17 cellular contexts compared by ENCODE assay signal in the genomic region with DNA sequence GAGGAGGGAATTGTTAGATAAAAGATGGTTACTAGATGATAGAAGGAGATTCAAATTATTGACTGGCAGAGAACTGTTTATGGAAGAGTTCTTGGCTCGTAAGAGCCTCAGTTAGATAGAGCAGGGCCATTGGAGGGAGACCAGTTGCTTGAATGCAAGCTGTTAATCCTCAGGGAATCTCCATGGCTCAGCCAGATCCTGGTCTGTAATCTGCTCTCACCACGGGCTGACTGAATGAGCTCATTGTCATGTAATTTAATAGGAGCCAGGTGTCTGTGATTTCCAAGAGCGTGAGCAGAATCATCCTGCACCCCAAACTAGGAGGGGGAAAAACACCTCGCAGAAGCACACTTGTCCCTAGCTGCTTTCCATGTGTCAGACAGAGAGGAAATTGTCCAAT. TPM values are rescaled to one million over a fixed set of nuclear protein-coding genes. Genes with fewer than 3 reads are reported as not detected.
DNase-seq lines count a peak whose midpoint lies in the region; TF ChIP-seq lines count a peak whose summit lies in the region.
"Had no signal": no experiment of that assay in that cellular context is flagged by ENCODE, and none has a peak within 500 bp of the region (broad histone marks: within the 10 kb centered on the region; RNA-seq: fewer than 3 reads in every experiment).

No MANE protein-coding gene starts in this region.

- no peak overlapping the region for H3K4me3 Mint-ChIP-seq in endodermal cell
- H3K4me3 Mint-ChIP-seq in T-helper 2 cell treated with Interferon-gamma antibody and Interleukin-4, amounts not matched to agents 5 μg/mL and 100 μg/mL, for 36 hours, result no peak overlapping the region
- H3K4me3 Mint-ChIP-seq: activated naive CD4-positive, alpha-beta T cell treated with anti-CD3 and anti-CD28 coated beads, Interleukin-2, amount 50 U/mL, for 24 hours; stimulated activated naive B cell treated with anti-CD40 and anti-IgM and Interleukin-4, amounts not matched to agents 10 μg/mL and 1 μg/mL and 100 μg/mL, for 72 hours; T-cell had no signal

- intact Hi-C loops in breast epithelium (cut with DNase I; ENCODE audit: low total_unique reads), result no loop called here

- H3K27ac ChIP-seq in endodermal cell (ENCODE audit: low read depth, low read length), result no peak overlapping the region
- no peak overlapping the region for H3K27ac ChIP-seq in Karpas-422 (ENCODE audit: low read length)
- no peak overlapping the region for H3K27ac ChIP-seq in breast epithelium
- H3K27ac ChIP-seq: BLaER1 treated with 17β-estradiol and CSF1 and Interleukin-3, amounts not matched to agents 10 nM and 100 nM; cardiac muscle cell; sigmoid colon had no signal

- peak overlapping the region; percentile 47 for H3K27ac Mint-ChIP-seq in endodermal cell
- no peak overlapping the region for H3K27ac Mint-ChIP-seq in T-helper 2 cell treated with Interferon-gamma antibody and Interleukin-4, amounts not matched to agents 5 μg/mL and 100 μg/mL, for 36 hours
- H3K27ac Mint-ChIP-seq: activated naive CD4-positive, alpha-beta T cell treated with anti-CD3 and anti-CD28 coated beads, Interleukin-2, amount 50 U/mL, for 24 hours; stimulated activated naive B cell treated with anti-CD40 and anti-IgM and Interleukin-4, amounts not matched to agents 10 μg/mL and 1 μg/mL and 100 μg/mL, for 72 hours; T-cell had no signal

- H3K4me3 ChIP-seq in H7 (ENCODE audit: insufficient read depth, low read depth, low read length), result no peak overlapping the region
- H3K4me3 ChIP-seq in endodermal cell (ENCODE audit: low read length), result no peak overlapping the region
- H3K4me3 ChIP-seq in Karpas-422 (ENCODE audit: low read length), result no peak overlapping the region
- H3K4me3 ChIP-seq in breast epithelium, result no peak overlapping the region
- H3K4me3 ChIP-seq: BLaER1 treated with 17β-estradiol and CSF1 and Interleukin-3, amounts not matched to agents 10 nM and 100 nM; cardiac muscle cell; sigmoid colon had no signal

- H2AFZ ChIP-seq in Karpas-422 (ENCODE audit: low read length), result no peak overlapping the region

- 16 to 26% methylated on average over 3 to 4 of the region's 4 CpGs for WGBS in endodermal cell (ENCODE audit: insufficient coverage in 1 of 2, insufficient read length in 1 of 2), 2 experiments

- TF ChIP-seq CTCF in endodermal cell (conservative IDR thresholded peaks at IDR 0.05) (no peak), breast epithelium (IDR thresholded peaks at IDR 0.05) (no peak)

- H3K4me1 Mint-ChIP-seq in endodermal cell, result peaks cover 25% of the 10 kb centered on the region
- no peaks in the 10 kb centered on the region for H3K4me1 Mint-ChIP-seq in T-helper 2 cell treated with Interferon-gamma antibody and Interleukin-4, amounts not matched to agents 5 μg/mL and 100 μg/mL, for 36 hours (ENCODE audit: low read depth)
- H3K4me1 Mint-ChIP-seq: activated naive CD4-positive, alpha-beta T cell treated with anti-CD3 and anti-CD28 coated beads, Interleukin-2, amount 50 U/mL, for 24 hours had no signal

- no peaks in the 10 kb centered on the region; the same call in 1 of the 2 replicates for H3K27me3 ChIP-seq in H7 (ENCODE audit: control insufficient read depth, insufficient read depth, low read length)
- no peaks in the 10 kb centered on the region for H3K27me3 ChIP-seq in endodermal cell (ENCODE audit: control insufficient read depth, insufficient read depth, low read length, poor library complexity, severe bottlenecking)
- no peaks in the 10 kb centered on the region for H3K27me3 ChIP-seq in Karpas-422 (ENCODE audit: low read length)
- no peaks in the 10 kb centered on the region for H3K27me3 ChIP-seq in breast epithelium
- H3K27me3 ChIP-seq: BLaER1 treated with 17β-estradiol and CSF1 and Interleukin-3, amounts not matched to agents 10 nM and 100 nM; cardiac muscle cell; sigmoid colon had no signal

- H3K9me3 Mint-ChIP-seq in endodermal cell, result no peaks in the 10 kb centered on the region
- no peaks in the 10 kb centered on the region for H3K9me3 Mint-ChIP-seq in T-helper 2 cell treated with Interferon-gamma antibody and Interleukin-4, amounts not matched to agents 5 μg/mL and 100 μg/mL, for 36 hours
- H3K9me3 Mint-ChIP-seq: activated naive CD4-positive, alpha-beta T cell treated with anti-CD3 and anti-CD28 coated beads, Interleukin-2, amount 50 U/mL, for 24 hours; stimulated activated naive B cell treated with anti-CD40 and anti-IgM and Interleukin-4, amounts not matched to agents 10 μg/mL and 1 μg/mL and 100 μg/mL, for 72 hours; T-cell had no signal

- peak; percentile 59 for DNase-seq in H7
- DNase-seq in NCI-H2171 (lab: John Stamatoyannopoulos, UW), result peak; percentile 76
- DNase-seq in endodermal cell, result peak; percentile 83
- peak; percentile 35 for DNase-seq in pons (ENCODE audit: low spot score)
- no peak for DNase-seq in T-helper 2 cell treated with Interferon-gamma antibody and Interleukin-4, amounts not matched to agents 5 μg/mL and 100 μg/mL, for 36 hours (ENCODE audit: low spot score)
- DNase-seq in Karpas-422, result no peak
- DNase-seq in breast epithelium (ENCODE audit: low spot score in 2 of 2), result no peak
- DNase-seq: activated CD8-positive, alpha-beta memory T cell treated with anti-CD3 and anti-CD28 coated beads, Interleukin-2, amount 50 U/mL, for 48 hours; effector memory CD4-positive, alpha-beta T cell; NCI-H1694; sigmoid colon; stimulated activated naive B cell treated with anti-CD40 and anti-IgM and Interleukin-4, amounts not matched to agents 10 μg/mL and 1 μg/mL and 100 μg/mL, for 72 hours; T-cell had no signal

- no peaks in the 10 kb centered on the region for H3K36me3 Mint-ChIP-seq in endodermal cell (ENCODE audit: low read depth)
- no peaks in the 10 kb centered on the region for H3K36me3 Mint-ChIP-seq in T-helper 2 cell treated with Interferon-gamma antibody and Interleukin-4, amounts not matched to agents 5 μg/mL and 100 μg/mL, for 36 hours (ENCODE audit: low read depth)
- H3K36me3 Mint-ChIP-seq: activated naive CD4-positive, alpha-beta T cell treated with anti-CD3 and anti-CD28 coated beads, Interleukin-2, amount 50 U/mL, for 24 hours; stimulated activated naive B cell treated with anti-CD40 and anti-IgM and Interleukin-4, amounts not matched to agents 10 μg/mL and 1 μg/mL and 100 μg/mL, for 72 hours; T-cell had no signal

- H3K36me3 ChIP-seq in H7 (replicated peaks; ENCODE audit: control insufficient read depth, insufficient read depth, low read length) (no peaks in the 10 kb centered on the region), endodermal cell (ENCODE audit: control insufficient read depth, insufficient read depth, low read length) (no peaks in the 10 kb centered on the region), Karpas-422 (ENCODE audit: insufficient read depth, low read length) (no peaks in the 10 kb centered on the region), breast epithelium (no peaks in the 10 kb centered on the region)
- H3K36me3 ChIP-seq: BLaER1 treated with 17β-estradiol and CSF1 and Interleukin-3, amounts not matched to agents 10 nM and 100 nM; cardiac muscle cell had no signal

- H3K9me2 ChIP-seq in Karpas-422 (replicated peaks; ENCODE audit: insufficient read depth, low read length), result no peaks in the 10 kb centered on the region

- H3K4me2 ChIP-seq in Karpas-422 (ENCODE audit: low read depth, low read length, poor library complexity, severe bottlenecking), result no peak overlapping the region
- H3K4me2 ChIP-seq: BLaER1 treated with 17β-estradiol and CSF1 and Interleukin-3, amounts not matched to agents 10 nM and 100 nM had no signal

- H3K9me3 ChIP-seq in endodermal cell (ENCODE audit: control insufficient read depth, low read length) (no peaks in the 10 kb centered on the region), Karpas-422 (ENCODE audit: low read length) (no peaks in the 10 kb centered on the region), breast epithelium (no peaks in the 10 kb centered on the region)
- H3K9me3 ChIP-seq: BLaER1 treated with 17β-estradiol and CSF1 and Interleukin-3, amounts not matched to agents 10 nM and 100 nM; sigmoid colon had no signal

- no peaks in the 10 kb centered on the region for H4K20me1 ChIP-seq in Karpas-422 (ENCODE audit: insufficient read depth, low read depth, low read length)
- H4K20me1 ChIP-seq: BLaER1 treated with 17β-estradiol and CSF1 and Interleukin-3, amounts not matched to agents 10 nM and 100 nM had no signal

- no peak for TF ChIP-seq POLR2A in breast epithelium (IDR thresholded peaks at IDR 0.05)

- no peaks in the 10 kb centered on the region for H3K79me2 ChIP-seq in Karpas-422 (ENCODE audit: low read length)

- peaks cover 8% of the 10 kb centered on the region for H3K4me1 ChIP-seq in endodermal cell (ENCODE audit: control insufficient read depth, insufficient read depth, low read length)
- peaks cover 20% of the 10 kb centered on the region for H3K4me1 ChIP-seq in Karpas-422 (ENCODE audit: low read length)
- H3K4me1 ChIP-seq in breast epithelium, result no peaks in the 10 kb centered on the region

- peaks cover 4% of the 10 kb centered on the region for H3K27me3 Mint-ChIP-seq in endodermal cell (ENCODE audit: insufficient read depth)
- H3K27me3 Mint-ChIP-seq in T-helper 2 cell treated with Interferon-gamma antibody and Interleukin-4, amounts not matched to agents 5 μg/mL and 100 μg/mL, for 36 hours (ENCODE audit: low read depth), result peaks cover 16% of the 10 kb centered on the region
- H3K27me3 Mint-ChIP-seq: activated naive CD4-positive, alpha-beta T cell treated with anti-CD3 and anti-CD28 coated beads, Interleukin-2, amount 50 U/mL, for 24 hours; stimulated activated naive B cell treated with anti-CD40 and anti-IgM and Interleukin-4, amounts not matched to agents 10 μg/mL and 1 μg/mL and 100 μg/mL, for 72 hours had no signal

- H3K9ac ChIP-seq in endodermal cell (ENCODE audit: extremely low read depth, low read length, poor library complexity, severe bottlenecking) (no peak overlapping the region), Karpas-422 (ENCODE audit: low read length) (no peak overlapping the region)
- H3K9ac ChIP-seq: BLaER1 treated with 17β-estradiol and CSF1 and Interleukin-3, amounts not matched to agents 10 nM and 100 nM had no signal

RNA-seq across cellular contexts. Expression of a gene that starts 19.0 kb away (rescaled TPM):
- 0.07 TPM in 1 of 2 replicates, not detected in the other for total RNA-seq in H7 (2014; rRNA removed; shearing (Covaris generic))
- total RNA-seq in endodermal cell, result under 1 TPM in 1 of 2 donors, not detected in 1; 0.09 TPM
- 0.46 TPM for polyA plus RNA-seq in endodermal cell (2013, experiment 1 of 2)
- polyA plus RNA-seq in endodermal cell (2013, experiment 2 of 2), result 0.46 TPM
- not detected in 2 replicates for total RNA-seq in Karpas-422 (2014; rRNA removed; shearing (Covaris generic); ENCODE audit: low replicate concordance)
- 1 to 10 TPM in 2 of 3 donors, under 1 TPM in 1; 0.16 to 6.6 (median 5.1) TPM for total RNA-seq in breast epithelium
- total RNA-seq: fibroblast of villous mesenchyme, T-cell had no signal

Comparison
In these comparisons a context has a peak if more than half of its experiments do, and no peak if none do; other contexts are left out.
1. DNase-seq: peak in H7 (single experiment), NCI-H2171 (single experiment), endodermal cell (single experiment) and pons (single experiment); none in T-helper 2 cell treated with Interferon-gamma antibody and Interleukin-4, amounts not matched to agents 5 μg/mL and 100 μg/mL, for 36 hours (single experiment), Karpas-422 (single experiment) and breast epithelium (0 of 2).